31 cellular contexts compared by ENCODE assay signal in the genomic region with DNA sequence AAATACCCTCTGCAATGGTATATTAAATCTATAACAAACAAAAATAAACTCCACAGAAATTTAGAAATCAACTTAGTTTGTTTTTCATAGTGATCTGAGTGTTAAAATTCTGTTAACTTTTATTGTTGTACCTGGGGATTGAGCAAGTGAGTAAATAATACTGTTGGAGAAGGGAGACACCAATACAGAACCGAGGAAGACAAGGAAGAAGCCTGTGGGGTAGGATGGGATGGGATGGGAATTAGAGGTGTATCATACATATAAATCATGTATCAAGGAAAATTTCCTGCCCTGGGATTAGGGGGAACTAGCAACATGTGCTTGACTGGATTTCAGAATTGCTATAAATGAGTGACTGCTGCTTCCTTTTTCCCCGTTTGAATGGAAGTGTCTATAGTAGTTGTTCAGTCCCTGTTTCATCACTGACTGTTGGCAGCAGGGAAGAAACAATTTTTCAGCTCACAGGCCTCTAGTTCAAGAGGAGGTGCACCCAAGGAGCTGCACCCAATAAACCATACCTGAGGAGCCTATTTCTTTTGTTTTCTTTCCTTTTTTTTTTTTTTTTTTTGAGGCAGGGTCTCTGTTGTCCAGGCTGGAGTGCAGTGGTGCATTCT. TPM values are rescaled to one million over a fixed set of nuclear protein-coding genes. Genes with fewer than 3 reads are reported as not detected.
"Had no signal": no experiment of that assay in that cellular context is flagged by ENCODE, and none has a peak within 500 bp of the region (broad histone marks: within the 10 kb centered on the region; RNA-seq: fewer than 3 reads in every experiment).

No MANE protein-coding gene starts in this region.

- H3K27me3 ChIP-seq: colonic mucosa, foreskin keratinocyte, gastroesophageal sphincter, heart left ventricle, hepatocyte, neural progenitor cell, sigmoid colon, stomach, thyroid gland, vagina had no signal

- H3K27ac ChIP-seq: colonic mucosa, epithelial cell of prostate, foreskin keratinocyte, gastroesophageal sphincter, heart left ventricle, hepatocyte, neural progenitor cell, parathyroid adenoma, sigmoid colon, stomach, thyroid gland, vagina had no signal

- H3K9me3 Mint-ChIP-seq: dendritic cell treated with granulocyte-macrophage colony-stimulating factor and Interleukin-4, amounts not matched to agents 40 ng/mL and 50 ng/mL, for 4 days; endodermal cell; mesothelial cell of epicardium; natural killer cell treated with Interleukin-12 subunit alpha and Interleukin-12 subunit beta and Interleukin-15 and Interleukin-18, amount 100 ng/mL, for 72 hours; neural progenitor cell; stimulated activated effector memory CD8-positive, alpha-beta T cell treated with anti-CD3 and anti-CD28 coated beads, Interleukin-12 subunit alpha, Interleukin-12 subunit beta, amount 100 ng/mL, for 72 hours had no signal

- H3K27me3 Mint-ChIP-seq: dendritic cell treated with granulocyte-macrophage colony-stimulating factor and Interleukin-4, amounts not matched to agents 40 ng/mL and 50 ng/mL, for 4 days; naive B cell; natural killer cell treated with Interleukin-12 subunit alpha and Interleukin-12 subunit beta and Interleukin-15 and Interleukin-18, amount 100 ng/mL, for 72 hours; progenitor cell of endocrine pancreas had no signal

- H3K4me2 ChIP-seq: hepatocyte, neural progenitor cell had no signal

- H3K9ac ChIP-seq: neural progenitor cell, parathyroid adenoma had no signal

- ATAC-seq: esophagus mucosa; foreskin keratinocyte; gastroesophageal sphincter; heart left ventricle; left cardiac atrium; left ventricle myocardium superior; natural killer cell treated with Interleukin-12 subunit alpha and Interleukin-12 subunit beta and Interleukin-15 and Interleukin-18, amount 100 ng/mL, for 72 hours; stimulated activated effector memory CD8-positive, alpha-beta T cell treated with anti-CD3 and anti-CD28 coated beads, Interleukin-12 subunit alpha, Interleukin-12 subunit beta, amount 100 ng/mL, for 72 hours had no signal

- H3K4me1 ChIP-seq: colonic mucosa, foreskin keratinocyte, gastroesophageal sphincter, neural progenitor cell, parathyroid adenoma, sigmoid colon, thyroid gland had no signal

- H3K79me2 ChIP-seq: hepatocyte, parathyroid adenoma had no signal

- H3K9me3 ChIP-seq: colonic mucosa, gastroesophageal sphincter, heart left ventricle, mucosa of descending colon, sigmoid colon, stomach, thyroid gland, vagina had no signal

- H3K27ac Mint-ChIP-seq: dendritic cell treated with granulocyte-macrophage colony-stimulating factor and Interleukin-4, amounts not matched to agents 40 ng/mL and 50 ng/mL, for 4 days; endodermal cell; mesothelial cell of epicardium; natural killer cell treated with Interleukin-12 subunit alpha and Interleukin-12 subunit beta and Interleukin-15 and Interleukin-18, amount 100 ng/mL, for 72 hours; neural progenitor cell; progenitor cell of endocrine pancreas; stimulated activated effector memory CD8-positive, alpha-beta T cell treated with anti-CD3 and anti-CD28 coated beads, Interleukin-12 subunit alpha, Interleukin-12 subunit beta, amount 100 ng/mL, for 72 hours had no signal

- H3K4me3 ChIP-seq: colonic mucosa, gastroesophageal sphincter, heart left ventricle, hepatocyte, lung, mucosa of descending colon, neural progenitor cell, sigmoid colon, stomach, thyroid gland, vagina had no signal

- DNase-seq: effector CD8-positive, alpha-beta T cell; endodermal cell; foreskin keratinocyte; heart left ventricle; kidney; left cardiac atrium; left ventricle myocardium superior; mesenchymal stem cell; mucosa of descending colon; naive B cell; sigmoid colon; stimulated activated CD4-positive, alpha-beta T cell treated with anti-CD3 and anti-CD28 coated beads, Interleukin-2, amount 100 ng/mL, for 24 hours; stimulated activated CD4-positive, alpha-beta T cell treated with anti-CD3 and anti-CD28 coated beads, Interleukin-4, amount 100 ng/mL, for 24 hours; stimulated activated naive CD4-positive, alpha-beta T cell treated with Interleukin-2 at 50 U/mL for 16 hours; stomach; thyroid gland; trophoblast cell had no signal

- H3K36me3 ChIP-seq: colonic mucosa, neural progenitor cell, thyroid gland had no signal

- H2AFZ ChIP-seq: hepatocyte, neural progenitor cell, parathyroid adenoma had no signal

- H3K4me1 Mint-ChIP-seq: endodermal cell, mesothelial cell of epicardium, neural progenitor cell had no signal

- H3K4me3 Mint-ChIP-seq: dendritic cell treated with granulocyte-macrophage colony-stimulating factor and Interleukin-4, amounts not matched to agents 40 ng/mL and 50 ng/mL, for 4 days; endodermal cell; mesothelial cell of epicardium; naive B cell; natural killer cell treated with Interleukin-12 subunit alpha and Interleukin-12 subunit beta and Interleukin-15 and Interleukin-18, amount 100 ng/mL, for 72 hours; neural progenitor cell; stimulated activated effector memory CD8-positive, alpha-beta T cell treated with anti-CD3 and anti-CD28 coated beads, Interleukin-12 subunit alpha, Interleukin-12 subunit beta, amount 100 ng/mL, for 72 hours had no signal

RNA-seq across cellular contexts. Expression of a gene that starts 58.9 kb away (rescaled TPM):
- total RNA-seq: endodermal cell had no signal
